Comparison of ENCODE assay signal across 9 cellular contexts in genomic region chr10:3091346-3091787, GRCh38. TPM values are rescaled to one million over a fixed set of nuclear protein-coding genes. Genes with fewer than 3 reads are reported as not detected.
DNase-seq lines count a peak whose midpoint lies in the region; TF ChIP-seq lines count a peak whose summit lies in the region.
"Had no signal": no experiment of that assay in that cellular context is flagged by ENCODE, and none has a peak within 500 bp of the region (broad histone marks: within the 10 kb centered on the region; RNA-seq: fewer than 3 reads in every experiment).

No MANE protein-coding gene starts in this region.

- no peaks in the 10 kb centered on the region for H3K9me3 Mint-ChIP-seq in activated CD4-positive, alpha-beta T cell treated with anti-CD3 and anti-CD28 coated beads, Interleukin-2, amount 10 ng/mL, durations not matched to agents 24 days and 14 days
- H3K9me3 Mint-ChIP-seq in activated CD4-positive, alpha-beta memory T cell treated with anti-CD3 and anti-CD28 coated beads, Interleukin-2, amount 10 ng/mL, durations not matched to agents 7 days and 5 days: no peaks in the 10 kb centered on the region
- no peaks in the 10 kb centered on the region for H3K9me3 Mint-ChIP-seq in stimulated activated naive CD8-positive, alpha-beta T cell treated with anti-CD3 and anti-CD28 coated beads, Interleukin-15, Interleukin-2, amounts not matched to agents 100 ng/mL and 50 ng/mL, for 24 hours
- H3K9me3 Mint-ChIP-seq: activated B cell treated with CpG ODN at 0.5 μM for 24 hours had no signal

- peaks cover 67% of the 10 kb centered on the region for H3K4me1 Mint-ChIP-seq in activated CD4-positive, alpha-beta T cell treated with anti-CD3 and anti-CD28 coated beads, Interleukin-2, amount 10 ng/mL, durations not matched to agents 24 days and 14 days
- H3K4me1 Mint-ChIP-seq in activated CD4-positive, alpha-beta memory T cell treated with anti-CD3 and anti-CD28 coated beads, Interleukin-2, amount 10 ng/mL, durations not matched to agents 7 days and 5 days: peaks cover 78% of the 10 kb centered on the region
- H3K4me1 Mint-ChIP-seq in stimulated activated naive CD8-positive, alpha-beta T cell treated with anti-CD3 and anti-CD28 coated beads, Interleukin-15, Interleukin-2, amounts not matched to agents 100 ng/mL and 50 ng/mL, for 24 hours (ENCODE audit: low read depth): peaks cover 77% of the 10 kb centered on the region

- intact Hi-C loops in activated CD4-positive, alpha-beta T cell treated with anti-CD3 and anti-CD28 coated beads, Interleukin-2, amount 10 ng/mL, durations not matched to agents 24 days and 14 days (cut with micrococcal nuclease): no loop called here

- peak overlapping the region; percentile 74 for H3K4me3 Mint-ChIP-seq in activated CD4-positive, alpha-beta T cell treated with anti-CD3 and anti-CD28 coated beads, Interleukin-2, amount 10 ng/mL, durations not matched to agents 24 days and 14 days
- H3K4me3 Mint-ChIP-seq in activated CD4-positive, alpha-beta memory T cell treated with anti-CD3 and anti-CD28 coated beads, Interleukin-2, amount 10 ng/mL, durations not matched to agents 7 days and 5 days: peak overlapping the region; percentile 34
- H3K4me3 Mint-ChIP-seq in stimulated activated naive CD8-positive, alpha-beta T cell treated with anti-CD3 and anti-CD28 coated beads, Interleukin-15, Interleukin-2, amounts not matched to agents 100 ng/mL and 50 ng/mL, for 24 hours: peak overlapping the region; percentile 47
- H3K4me3 Mint-ChIP-seq: activated B cell treated with CpG ODN at 0.5 μM for 24 hours had no signal

- peaks cover 62% of the 10 kb centered on the region for H3K36me3 Mint-ChIP-seq in activated CD4-positive, alpha-beta T cell treated with anti-CD3 and anti-CD28 coated beads, Interleukin-2, amount 10 ng/mL, durations not matched to agents 24 days and 14 days (ENCODE audit: low read depth)
- peaks cover 57% of the 10 kb centered on the region for H3K36me3 Mint-ChIP-seq in activated CD4-positive, alpha-beta memory T cell treated with anti-CD3 and anti-CD28 coated beads, Interleukin-2, amount 10 ng/mL, durations not matched to agents 7 days and 5 days (ENCODE audit: low read depth)
- H3K36me3 Mint-ChIP-seq in stimulated activated naive CD8-positive, alpha-beta T cell treated with anti-CD3 and anti-CD28 coated beads, Interleukin-15, Interleukin-2, amounts not matched to agents 100 ng/mL and 50 ng/mL, for 24 hours (ENCODE audit: low read depth): peaks cover 74% of the 10 kb centered on the region

- POLR2A ChIA-PET in activated CD4-positive, alpha-beta memory T cell treated with anti-CD3 and anti-CD28 coated beads, Interleukin-2, amount 10 ng/mL, durations not matched to agents 7 days and 5 days (lab: Charles Lee): interaction anchor here (0.8 to 4.0 kb wide), 8 partner anchors 10 to 1981 kb away, joined by 3 to 51 read pairs (median 5); partner anchors contain the start of genes PFKP and PITRM1

- H3K27me3 Mint-ChIP-seq in activated CD4-positive, alpha-beta T cell treated with anti-CD3 and anti-CD28 coated beads, Interleukin-2, amount 10 ng/mL, durations not matched to agents 24 days and 14 days: no peaks in the 10 kb centered on the region
- H3K27me3 Mint-ChIP-seq in activated CD4-positive, alpha-beta memory T cell treated with anti-CD3 and anti-CD28 coated beads, Interleukin-2, amount 10 ng/mL, durations not matched to agents 7 days and 5 days: no peaks in the 10 kb centered on the region
- no peaks in the 10 kb centered on the region for H3K27me3 Mint-ChIP-seq in stimulated activated naive CD8-positive, alpha-beta T cell treated with anti-CD3 and anti-CD28 coated beads, Interleukin-15, Interleukin-2, amounts not matched to agents 100 ng/mL and 50 ng/mL, for 24 hours
- H3K27me3 Mint-ChIP-seq: activated B cell treated with CpG ODN at 0.5 μM for 24 hours had no signal

- no peak for TF ChIP-seq CTCF in fibroblast of mammary gland (conservative IDR thresholded peaks at IDR 0.05; ENCODE audit: control insufficient read depth, insufficient read depth, low read depth, low read length)

- DNase-seq in activated CD4-positive, alpha-beta T cell treated with anti-CD3 and anti-CD28 coated beads, Interleukin-2, amount 10 ng/mL, durations not matched to agents 24 days and 14 days: peak; percentile 72
- no peak for DNase-seq in activated CD4-positive, alpha-beta T cell treated with anti-CD3 and anti-CD28 coated beads, Interleukin-2, amount 50 U/mL, for 4 hours
- DNase-seq in activated CD4-positive, alpha-beta memory T cell treated with anti-CD3 and anti-CD28 coated beads, Interleukin-2, amount 10 ng/mL, durations not matched to agents 7 days and 5 days: peak; percentile 75
- peak; percentile 94 for DNase-seq in fibroblast of mammary gland (ENCODE audit: low read depth)
- no peak for DNase-seq in inferior parietal cortex (ENCODE audit: extremely low spot score)
- DNase-seq in cerebellar nuclear complex (lab: John Stamatoyannopoulos, UW): no peak
- DNase-seq in foreskin melanocyte: no peak
- DNase-seq: activated B cell treated with CpG ODN at 0.5 μM for 24 hours had no signal

- no peak overlapping the region for H3K4me3 ChIP-seq in fibroblast of mammary gland (ENCODE audit: control insufficient read depth, low read depth, low read length)

- peak overlapping the region; percentile 89 for H3K27ac Mint-ChIP-seq in activated CD4-positive, alpha-beta T cell treated with anti-CD3 and anti-CD28 coated beads, Interleukin-2, amount 10 ng/mL, durations not matched to agents 24 days and 14 days
- H3K27ac Mint-ChIP-seq in activated CD4-positive, alpha-beta memory T cell treated with anti-CD3 and anti-CD28 coated beads, Interleukin-2, amount 10 ng/mL, durations not matched to agents 7 days and 5 days: peak overlapping the region; percentile 89
- H3K27ac Mint-ChIP-seq in stimulated activated naive CD8-positive, alpha-beta T cell treated with anti-CD3 and anti-CD28 coated beads, Interleukin-15, Interleukin-2, amounts not matched to agents 100 ng/mL and 50 ng/mL, for 24 hours: peak overlapping the region; percentile 72
- H3K27ac Mint-ChIP-seq: activated B cell treated with CpG ODN at 0.5 μM for 24 hours had no signal

- CTCF ChIA-PET in activated CD4-positive, alpha-beta memory T cell treated with anti-CD3 and anti-CD28 coated beads, Interleukin-2, amount 10 ng/mL, durations not matched to agents 7 days and 5 days (lab: Charles Lee): interaction anchor here (0.6 to 2.2 kb wide), 7 partner anchors 10 to 554 kb away, joined by 3 to 6 read pairs (median 4); no protein-coding TSS in a partner anchor

RNA-seq across cellular contexts. Expression of gene PFKP, which starts 24.0 kb away (rescaled TPM):
- total RNA-seq in activated CD4-positive, alpha-beta T cell treated with anti-CD3 and anti-CD28 coated beads, Interleukin-2, amount 10 ng/mL, durations not matched to agents 24 days and 14 days: 284 and 294 TPM in 2 replicates
- 100 to 1,000 TPM; 214 to 215 TPM for total RNA-seq in activated CD4-positive, alpha-beta memory T cell treated with anti-CD3 and anti-CD28 coated beads, Interleukin-2, amount 10 ng/mL, durations not matched to agents 7 days and 5 days

Comparison
In these comparisons a context has a peak if more than half of its experiments do, and no peak if none do; other contexts are left out.
1. DNase-seq: peak in activated CD4-positive, alpha-beta T cell treated with anti-CD3 and anti-CD28 coated beads, Interleukin-2, amount 10 ng/mL, durations not matched to agents 24 days and 14 days (single experiment), activated CD4-positive, alpha-beta memory T cell treated with anti-CD3 and anti-CD28 coated beads, Interleukin-2, amount 10 ng/mL, durations not matched to agents 7 days and 5 days (single experiment) and fibroblast of mammary gland (single experiment); none in activated CD4-positive, alpha-beta T cell treated with anti-CD3 and anti-CD28 coated beads, Interleukin-2, amount 50 U/mL, for 4 hours (0 of 2), inferior parietal cortex (single experiment), cerebellar nuclear complex (0 of 2) and foreskin melanocyte (single experiment).
2. Peak in every context shown above with its lines, with median percentiles within 50 percentile points of each other: H3K27ac Mint-ChIP-seq and H3K4me3 Mint-ChIP-seq.